In genomic region chrX:154059231-154059630, GRCh38 we compare ENCODE assay signal across 19 cellular contexts. TPM values are rescaled to one million over a fixed set of nuclear protein-coding genes. Genes with fewer than 3 reads are reported as not detected.
DNase-seq lines count a peak whose midpoint lies in the region; ATAC-seq and TF ChIP-seq lines count a peak whose summit lies in the region.
"Had no signal": no experiment of that assay in that cellular context is flagged by ENCODE, and none has a peak within 500 bp of the region (broad histone marks: within the 10 kb centered on the region; RNA-seq: fewer than 3 reads in every experiment).

No MANE protein-coding gene starts in this region.

- TF ChIP-seq EP300 in sigmoid colon (IDR thresholded peaks at IDR 0.05), result no peak

- peak overlapping the region; percentile 93 for H3K27ac Mint-ChIP-seq in activated T-cell treated with anti-CD3 and anti-CD28 coated beads, Interleukin-2, amount 50 U/mL, for 72 hours
- peak overlapping the region; percentile 76 for H3K27ac Mint-ChIP-seq in activated CD4-positive, alpha-beta memory T cell treated with anti-CD3 and anti-CD28 coated beads for 36 hours
- H3K27ac Mint-ChIP-seq: neural progenitor cell had no signal

- no peaks in the 10 kb centered on the region for H3K9me3 Mint-ChIP-seq in activated T-cell treated with anti-CD3 and anti-CD28 coated beads, Interleukin-2, amount 50 U/mL, for 72 hours
- H3K9me3 Mint-ChIP-seq in activated CD4-positive, alpha-beta memory T cell treated with anti-CD3 and anti-CD28 coated beads for 36 hours, result no peaks in the 10 kb centered on the region

- CTCF ChIA-PET in activated CD4-positive, alpha-beta memory T cell treated with anti-CD3 and anti-CD28 coated beads for 36 hours (lab: Charles Lee), result no interaction called here

- H3K36me3 ChIP-seq in sigmoid colon, result peaks cover 0 to 5% (median 0%) of the 10 kb centered on the region in 4 donors
- H3K36me3 ChIP-seq: colonic mucosa, neural progenitor cell, right atrium auricular region had no signal

- POLR2A ChIA-PET in activated CD4-positive, alpha-beta memory T cell treated with anti-CD3 and anti-CD28 coated beads for 36 hours (lab: Charles Lee), result no interaction called here

- peaks cover 13% of the 10 kb centered on the region for H3K27me3 Mint-ChIP-seq in activated T-cell treated with anti-CD3 and anti-CD28 coated beads, Interleukin-2, amount 50 U/mL, for 72 hours (ENCODE audit: low read depth)
- no peaks in the 10 kb centered on the region for H3K27me3 Mint-ChIP-seq in activated CD4-positive, alpha-beta memory T cell treated with anti-CD3 and anti-CD28 coated beads for 36 hours

- H3K4me1 ChIP-seq in sigmoid colon, result peaks cover 0 to 66% (median 55%) of the 10 kb centered on the region in 4 donors
- H3K4me1 ChIP-seq: neural progenitor cell had no signal

- TF ChIP-seq CTCF in fibroblast of villous mesenchyme (IDR thresholded peaks at IDR 0.05; ENCODE audit: insufficient read depth, low read depth, low read length), result no peak
- no peak for TF ChIP-seq CTCF in sigmoid colon (IDR thresholded peaks at IDR 0.05)

- no peak for TF ChIP-seq POLR2A in sigmoid colon (IDR thresholded peaks at IDR 0.05)

- H3K36me3 Mint-ChIP-seq in activated T-cell treated with anti-CD3 and anti-CD28 coated beads, Interleukin-2, amount 50 U/mL, for 72 hours (ENCODE audit: insufficient read depth in 2 of 2), result peaks cover 5 to 8% of the 10 kb centered on the region in 2 donors
- H3K36me3 Mint-ChIP-seq in activated CD4-positive, alpha-beta memory T cell treated with anti-CD3 and anti-CD28 coated beads for 36 hours, result peaks cover 21% of the 10 kb centered on the region

- no peak overlapping the region for H3K4me3 ChIP-seq in fibroblast of villous mesenchyme (ENCODE audit: low read depth, low read length)
- H3K4me3 ChIP-seq in sigmoid colon, result no peak overlapping the region
- H3K4me3 ChIP-seq: colonic mucosa, neural progenitor cell, right atrium auricular region had no signal

- no peaks in the 10 kb centered on the region for H3K27me3 ChIP-seq in sigmoid colon
- H3K27me3 ChIP-seq: colonic mucosa, neural progenitor cell, right atrium auricular region had no signal

- intact Hi-C loops in activated CD4-positive, alpha-beta memory T cell treated with anti-CD3 and anti-CD28 coated beads for 36 hours (cut with micrococcal nuclease), result loop anchor here (5.0 kb wide), 1 partner anchor 38 kb away; the partner anchor contains the start of gene MECP2
- intact Hi-C loops in sigmoid colon (cut with DNase I), result no loop called here

- no peak for ATAC-seq in activated T-cell treated with anti-CD3 and anti-CD28 coated beads, Interleukin-2, amount 50 U/mL, for 72 hours (replicated peaks in 1 of 2)
- ATAC-seq in GM19455 (IDR thresholded peaks at IDR 0.05; ENCODE audit: unreplicated experiment) (no peak), HG03378 (IDR thresholded peaks at IDR 0.05; ENCODE audit: unreplicated experiment) (no peak)

- WGBS in sigmoid colon, 2 donors, result 39 to 46% methylated on average over 1 of the region's 1 CpG

- H3K4me1 Mint-ChIP-seq in activated T-cell treated with anti-CD3 and anti-CD28 coated beads, Interleukin-2, amount 50 U/mL, for 72 hours (ENCODE audit: low read depth), result peaks cover 57% of the 10 kb centered on the region
- peaks cover 74% of the 10 kb centered on the region for H3K4me1 Mint-ChIP-seq in activated CD4-positive, alpha-beta memory T cell treated with anti-CD3 and anti-CD28 coated beads for 36 hours (ENCODE audit: low read depth)

- peak overlapping the region in 1 of 2 donors; percentile 61 for H3K4me3 Mint-ChIP-seq in activated T-cell treated with anti-CD3 and anti-CD28 coated beads, Interleukin-2, amount 50 U/mL, for 72 hours
- H3K4me3 Mint-ChIP-seq in activated CD4-positive, alpha-beta memory T cell treated with anti-CD3 and anti-CD28 coated beads for 36 hours, result no peak overlapping the region
- H3K4me3 Mint-ChIP-seq: neural progenitor cell had no signal

- DNase-seq in activated T-cell treated with anti-CD3 and anti-CD28 coated beads, Interleukin-2, amount 50 U/mL, for 72 hours, result no peak
- DNase-seq in activated T-cell treated with anti-CD3 and anti-CD28 coated beads, Interleukin-2, amount 50 U/mL, for 48 hours, result no peak
- DNase-seq in activated CD4-positive, alpha-beta memory T cell treated with anti-CD3 and anti-CD28 coated beads for 36 hours, result no peak
- peak; percentile 48 for DNase-seq in fibroblast of villous mesenchyme (ENCODE audit: low read depth)
- DNase-seq in sigmoid colon, result peak; percentile 5
- no peak for DNase-seq in HT-29 (ENCODE audit: low spot score)
- DNase-seq: activated CD4-positive, CD25-positive, alpha-beta regulatory T cell; anterior cingulate cortex; Caco-2; colonic mucosa; H7; NCI-H1436 treated with DMSO at 0.1 percent for 48 hours; NK-92 treated with Interleukin-12 subunit alpha and Interleukin-12 subunit beta, amount 100 ng/mL, for 24 hours; RPMI8226 had no signal

- peak overlapping the region in 2 of 4 donors; percentile 27 to 39 for H3K27ac ChIP-seq in sigmoid colon
- H3K27ac ChIP-seq: colonic mucosa, epithelial cell of prostate, neural progenitor cell, right atrium auricular region had no signal

- no peaks in the 10 kb centered on the region for H3K9me3 ChIP-seq in sigmoid colon
- H3K9me3 ChIP-seq: Caco-2, colonic mucosa, right atrium auricular region had no signal

RNA-seq across cellular contexts. Expression of gene MECP2, which starts 38.3 kb away (rescaled TPM):
- 10 to 100 TPM; 70.4 to 73.5 TPM for total RNA-seq in activated T-cell treated with anti-CD3 and anti-CD28 coated beads, Interleukin-2, amount 50 U/mL, for 72 hours
- 10 to 100 TPM; 50.8 to 51.0 TPM for total RNA-seq in activated CD4-positive, alpha-beta memory T cell treated with anti-CD3 and anti-CD28 coated beads for 36 hours
- total RNA-seq in fibroblast of villous mesenchyme (25.1 and 28.5 TPM in 2 replicates), sigmoid colon (10 to 100 TPM; 43.9 to 57.9 (median 49.6) TPM)
- polyA plus RNA-seq in sigmoid colon, result 10 to 100 TPM; 14.4 to 22.5 (median 18.7) TPM
- 41.6 and 52.9 TPM in 2 replicates for total RNA-seq in HT-29 (2014; rRNA removed; shearing (Covaris generic))

RNA-seq across cellular contexts. Expression of gene IRAK1, which starts 39.5 kb away (rescaled TPM):
- 100 to 1,000 TPM; 131 to 150 TPM for total RNA-seq in activated T-cell treated with anti-CD3 and anti-CD28 coated beads, Interleukin-2, amount 50 U/mL, for 72 hours
- total RNA-seq in activated CD4-positive, alpha-beta memory T cell treated with anti-CD3 and anti-CD28 coated beads for 36 hours, result 100 to 1,000 TPM in 1 of 2 experiments, 10 to 100 TPM in 1; 99.6 to 106 TPM
- total RNA-seq in fibroblast of villous mesenchyme, result 62.6 and 102 TPM in 2 replicates
- total RNA-seq in sigmoid colon, result 10 to 100 TPM; 26.8 to 41.7 (median 37.3) TPM
- 100 to 1,000 TPM in 1 of 3 donors, 10 to 100 TPM in 2; 67.7 to 103 (median 70.3) TPM for polyA plus RNA-seq in sigmoid colon
- 536 and 557 TPM in 2 replicates for total RNA-seq in HT-29 (2014; rRNA removed; shearing (Covaris generic))

Comparison
In these comparisons a context has a peak if more than half of its experiments do, and no peak if none do; other contexts are left out.
1. DNase-seq: peak in fibroblast of villous mesenchyme (single experiment) and sigmoid colon (single experiment); none in activated T-cell treated with anti-CD3 and anti-CD28 coated beads, Interleukin-2, amount 50 U/mL, for 72 hours (0 of 2), activated T-cell treated with anti-CD3 and anti-CD28 coated beads, Interleukin-2, amount 50 U/mL, for 48 hours (0 of 2), activated CD4-positive, alpha-beta memory T cell treated with anti-CD3 and anti-CD28 coated beads for 36 hours (single experiment) and HT-29 (single experiment).